ENCODE assay signal across 8 cellular contexts in genomic region chr11:36507824-36508489, GRCh38. TPM values are rescaled to one million over a fixed set of nuclear protein-coding genes. Genes with fewer than 3 reads are reported as not detected.
DNase-seq lines count a peak whose midpoint lies in the region; ATAC-seq and TF ChIP-seq lines count a peak whose summit lies in the region.

No MANE protein-coding gene starts in this region.

- no peak for DNase-seq in BJ (ENCODE audit: low read depth)
- DNase-seq in MCF 10A (ENCODE audit: unreplicated experiment): no peak
- no peak for DNase-seq in naive thymus-derived CD4-positive, alpha-beta T cell
- no peak for DNase-seq in NCI-H2171 (lab: John Stamatoyannopoulos, UW)
- no peak for DNase-seq in NCI-H1105 (lab: John Stamatoyannopoulos, UW)
- DNase-seq in midbrain (lab: John Stamatoyannopoulos, UW): no peak

- POLR2A ChIA-PET in BJ (lab: Charles Lee) (no interaction called here), MCF 10A (lab: Yijun Ruan, JAX) (interaction anchor here (0.6 to 2.9 kb wide), 5 partner anchors 9 to 888 kb away, joined by 3 to 22 read pairs (median 4); no protein-coding TSS in a partner anchor)
- POLR2A ChIA-PET in naive thymus-derived CD4-positive, alpha-beta T cell (lab: Charles Lee): no interaction called here

- H3K4me3 ChIP-seq in BJ (ENCODE audit: low read depth, low read length): peak overlapping the region; percentile 16
- no peak overlapping the region for H3K4me3 ChIP-seq in naive thymus-derived CD4-positive, alpha-beta T cell (ENCODE audit: low read length)

- no peaks in the 10 kb centered on the region for H3K27me3 ChIP-seq in BJ (ENCODE audit: control insufficient read depth, insufficient read depth, low read length)
- no peaks in the 10 kb centered on the region for H3K27me3 ChIP-seq in naive thymus-derived CD4-positive, alpha-beta T cell (ENCODE audit: control insufficient read depth in 2 of 2, insufficient read depth in 2 of 2, low read length in 2 of 2)

- H3K36me3 Mint-ChIP-seq in MCF 10A (ENCODE audit: insufficient read depth, unreplicated experiment): peaks cover 11% of the 10 kb centered on the region
- peaks cover 0 to 7% (median 3%) of the 10 kb centered on the region in 5 donors for H3K36me3 Mint-ChIP-seq in naive thymus-derived CD4-positive, alpha-beta T cell

- CTCF ChIA-PET in BJ (lab: Yijun Ruan, JAX): interaction anchor here (1.0 to 2.8 kb wide), 4 partner anchors 13 to 215 kb away, joined by 3 to 10 read pairs (median 6); no protein-coding TSS in a partner anchor
- CTCF ChIA-PET in MCF 10A (lab: Yijun Ruan, JAX): interaction anchor here (0.6 to 1.6 kb wide), 5 partner anchors 9 to 560 kb away, joined by 3 to 6 read pairs (median 3); no protein-coding TSS in a partner anchor
- CTCF ChIA-PET in naive thymus-derived CD4-positive, alpha-beta T cell (lab: Charles Lee): interaction anchor here (1.1 kb wide), 1 partner anchor 9 kb away, joined by 3 read pairs; no protein-coding TSS in a partner anchor

- no peaks in the 10 kb centered on the region for H3K9me3 Mint-ChIP-seq in MCF 10A (ENCODE audit: unreplicated experiment)
- peaks cover 0 to 2% (median 0%) of the 10 kb centered on the region in 11 donors for H3K9me3 Mint-ChIP-seq in naive thymus-derived CD4-positive, alpha-beta T cell

- no peak overlapping the region for H3K27ac ChIP-seq in naive thymus-derived CD4-positive, alpha-beta T cell (ENCODE audit: low read depth, low read length)

- H3K27me3 Mint-ChIP-seq in MCF 10A (ENCODE audit: insufficient read depth, unreplicated experiment): no peaks in the 10 kb centered on the region
- peaks cover 0 to 8% (median 0%) of the 10 kb centered on the region in 5 donors for H3K27me3 Mint-ChIP-seq in naive thymus-derived CD4-positive, alpha-beta T cell

- no peak for TF ChIP-seq EP300 in Ishikawa (IDR thresholded peaks at IDR 0.05; ENCODE audit: borderline replicate concordance)

- TF ChIP-seq CTCF in BJ (IDR thresholded peaks at IDR 0.05; ENCODE audit: insufficient read depth, low read depth, low read length) (no peak), MCF 10A (IDR thresholded peaks at IDR 0.05; ENCODE audit: unreplicated experiment) (no peak)

- peaks cover 19% of the 10 kb centered on the region for H3K4me1 Mint-ChIP-seq in MCF 10A (ENCODE audit: insufficient read depth, unreplicated experiment)
- peaks cover 26 to 58% (median 47%) of the 10 kb centered on the region in 7 donors for H3K4me1 Mint-ChIP-seq in naive thymus-derived CD4-positive, alpha-beta T cell

- peak overlapping the region; percentile 98 for H3K27ac Mint-ChIP-seq in MCF 10A (ENCODE audit: low read depth, unreplicated experiment)
- H3K27ac Mint-ChIP-seq in naive thymus-derived CD4-positive, alpha-beta T cell: peak overlapping the region in 7 of 9 donors; percentile 9 to 98 (median 93)

- H3K9me3 ChIP-seq in naive thymus-derived CD4-positive, alpha-beta T cell (ENCODE audit: control insufficient read depth in 2 of 3, low read length in 3 of 3): no peaks in the 10 kb centered on the region

- no peak for ATAC-seq in naive thymus-derived CD4-positive, alpha-beta T cell
- ATAC-seq in HG02938 (IDR thresholded peaks at IDR 0.05; ENCODE audit: unreplicated experiment): no peak

- H3K4me1 ChIP-seq in naive thymus-derived CD4-positive, alpha-beta T cell (ENCODE audit: control insufficient read depth in 2 of 2, insufficient read depth in 2 of 2, low read length in 2 of 2): peaks cover 5 to 13% of the 10 kb centered on the region in 2 donors

- BruUV-seq in MCF 10A (replicated peaks; lab: Mats Ljungman, UMichigan): no TSS peak

- TF ChIP-seq RAD21 in Ishikawa (IDR thresholded peaks at IDR 0.05; ENCODE audit: low read depth): no peak

- peak overlapping the region; percentile 99 for H3K4me3 Mint-ChIP-seq in MCF 10A (ENCODE audit: unreplicated experiment)
- peak overlapping the region in 9 of 10 donors; percentile 89 to 99 (median 96) for H3K4me3 Mint-ChIP-seq in naive thymus-derived CD4-positive, alpha-beta T cell

- intact Hi-C loops in MCF 10A (cut with micrococcal nuclease): no loop called here
- intact Hi-C loops in naive thymus-derived CD4-positive, alpha-beta T cell (cut with micrococcal nuclease): loop anchor here in 1 of 2 donors (2.0 kb wide), 1 partner anchor 15 kb away; no protein-coding TSS in a partner anchor

- H3K36me3 ChIP-seq in BJ (ENCODE audit: control insufficient read depth, insufficient read depth, low read length): no peaks in the 10 kb centered on the region
- H3K36me3 ChIP-seq in naive thymus-derived CD4-positive, alpha-beta T cell (ENCODE audit: control insufficient read depth in 2 of 3, insufficient read depth in 3 of 3, low read length in 3 of 3): peaks cover 0 to 7% (median 3%) of the 10 kb centered on the region in 3 experiments

TF ChIP-seq in Ishikawa, 13 proteins besides CTCF, POLR2A, EP300 and RAD21:
- TF ChIP-seq USF1 (IDR thresholded peaks at IDR 0.05): no peak
- TF ChIP-seq CEBPB (IDR thresholded peaks at IDR 0.05): peak; percentile 30; the same call in 1 of the 2 replicates
- TF ChIP-seq NFIC (IDR thresholded peaks at IDR 0.05): no peak
- TF ChIP-seq TCF12 (IDR thresholded peaks at IDR 0.05; ENCODE audit: low read depth): no peak
- TF ChIP-seq, protein P1, sequence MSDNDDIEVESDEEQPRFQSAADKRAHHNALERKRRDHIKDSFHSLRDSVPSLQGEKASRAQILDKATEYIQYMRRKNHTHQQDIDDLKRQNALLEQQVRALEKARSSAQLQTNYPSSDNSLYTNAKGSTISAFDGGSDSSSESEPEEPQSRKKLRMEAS (IDR thresholded peaks at IDR 0.05): no peak
- no peak for TF ChIP-seq FOXM1 (IDR thresholded peaks at IDR 0.05; ENCODE audit: borderline replicate concordance, low read depth)

RNA-seq across cellular contexts. Expression of gene TRAF6, which starts 2.1 kb away (rescaled TPM):
- polyA plus RNA-seq in BJ (2011; rRNA removed): 6.2 and 9.0 TPM in 2 replicates
- polyA minus RNA-seq in BJ (2011; rRNA and poly(A)+ RNA removed): 6.1 and 9.7 TPM in 2 replicates
- total RNA-seq in MCF 10A (2022): 9.2 and 12.2 TPM in 2 replicates
- 10 to 100 TPM; 14.7 to 22.2 (median 20.6) TPM for total RNA-seq in naive thymus-derived CD4-positive, alpha-beta T cell
- 1 to 10 TPM; 7.9 to 9.6 TPM for polyA plus RNA-seq in naive thymus-derived CD4-positive, alpha-beta T cell

RNA-seq across cellular contexts. Expression of gene RAG1, which starts 59.9 kb away (rescaled TPM):
- 0.10 and 0.22 TPM in 2 replicates for polyA plus RNA-seq in BJ (2011; rRNA removed)
- polyA minus RNA-seq in BJ (2011; rRNA and poly(A)+ RNA removed): 0.10 and 0.19 TPM in 2 replicates
- 0.16 and 0.56 TPM in 2 replicates for total RNA-seq in MCF 10A (2022)
- total RNA-seq in naive thymus-derived CD4-positive, alpha-beta T cell: under 1 TPM; 0.15 to 0.65 (median 0.37) TPM
- not detected for polyA plus RNA-seq in naive thymus-derived CD4-positive, alpha-beta T cell
